Comparison of ENCODE assay signal across 10 cellular contexts in genomic region chrX:70479197-70479969, GRCh38. TPM values are rescaled to one million over a fixed set of nuclear protein-coding genes. Genes with fewer than 3 reads are reported as not detected.
DNase-seq lines count a peak whose midpoint lies in the region; ATAC-seq and TF ChIP-seq lines count a peak whose summit lies in the region.
"Had no signal": no experiment of that assay in that cellular context is flagged by ENCODE, and none has a peak within 500 bp of the region (broad histone marks: within the 10 kb centered on the region; RNA-seq: fewer than 3 reads in every experiment).

No MANE protein-coding gene starts in this region.

- peak overlapping the region; percentile 70 for H3K4me2 ChIP-seq in GM23338

- H3K4me1 Mint-ChIP-seq in GM23338 = peaks cover 79% of the 10 kb centered on the region

- peak overlapping the region; percentile 41; the same call in 1 of the 2 replicates for H3K4me3 ChIP-seq in GM23338
- no peak overlapping the region for H3K4me3 ChIP-seq in foreskin fibroblast (ENCODE audit: low read depth in 1 of 2, low read length in 2 of 2)

- H3K9me2 ChIP-seq in GM23338 (ENCODE audit: insufficient read depth) = no peaks in the 10 kb centered on the region

- peaks cover 69% of the 10 kb centered on the region for H3K79me2 ChIP-seq in GM23338 (replicated peaks; ENCODE audit: insufficient read depth)

- H3K4me3 Mint-ChIP-seq in GM23338 = no peak overlapping the region; the same call in 2 of the 3 replicates
- H3K4me3 Mint-ChIP-seq: activated CD8-positive, alpha-beta memory T cell treated with anti-CD3 and anti-CD28 coated beads, Interleukin-2, amount 10 ng/mL, durations not matched to agents 7 days and 5 days had no signal

- H3K27me3 Mint-ChIP-seq in GM23338 (ENCODE audit: insufficient read depth, low read depth, poor library complexity) = peaks cover 11% of the 10 kb centered on the region
- H3K27me3 Mint-ChIP-seq: activated CD8-positive, alpha-beta memory T cell treated with anti-CD3 and anti-CD28 coated beads, Interleukin-2, amount 10 ng/mL, durations not matched to agents 7 days and 5 days had no signal

- peaks cover 61% of the 10 kb centered on the region for H3K4me1 ChIP-seq in GM23338 (ENCODE audit: insufficient read depth)

- no peak overlapping the region for H3K27ac Mint-ChIP-seq in GM23338
- H3K27ac Mint-ChIP-seq: activated CD8-positive, alpha-beta memory T cell treated with anti-CD3 and anti-CD28 coated beads, Interleukin-2, amount 10 ng/mL, durations not matched to agents 7 days and 5 days had no signal

- no peaks in the 10 kb centered on the region for H3K27me3 ChIP-seq in GM23338 (ENCODE audit: insufficient read depth)

- DNase-seq in GM23338 (ENCODE audit: low spot score) (no peak), SW 1271 (lab: John Stamatoyannopoulos, UW) (peak; percentile 0 to 18), foreskin fibroblast (peak; percentile 41 to 72), renal cortical epithelial cell (ENCODE audit: low read depth) (peak; percentile 81), NCI-H1694 treated with DMSO at 0.1 percent for 48 hours (lab: John Stamatoyannopoulos, UW) (no peak), mucosa of gallbladder (ENCODE audit: low spot score) (no peak)
- no peak for DNase-seq in activated CD4-positive, CD25-positive, alpha-beta regulatory T cell (lab: John Stamatoyannopoulos, UW)
- DNase-seq: activated CD8-positive, alpha-beta memory T cell treated with anti-CD3 and anti-CD28 coated beads, Interleukin-2, amount 10 ng/mL, durations not matched to agents 7 days and 5 days; stimulated activated CD4-positive, alpha-beta T cell treated with anti-CD3 and anti-CD28 coated beads, Interleukin-2, amount 100 ng/mL, for 24 hours had no signal

- no peaks in the 10 kb centered on the region; the same call in 1 of the 2 replicates for H3F3A ChIP-seq in GM23338 (replicated peaks; ENCODE audit: low read depth)

- H3K36me3 Mint-ChIP-seq in GM23338 (ENCODE audit: low read depth) = peaks cover 32% of the 10 kb centered on the region

- H3K36me3 ChIP-seq in GM23338 (ENCODE audit: insufficient read depth) = 0 out of 2 replicates have a peak, but pooled peaks cover 7% of the 10 kb centered on the region

- H3K27ac ChIP-seq in GM23338 (ENCODE audit: low read depth) = no peak overlapping the region

- H2AFZ ChIP-seq in GM23338 = no peak overlapping the region

- H3K9me3 Mint-ChIP-seq in GM23338 = no peaks in the 10 kb centered on the region

- H4K20me1 ChIP-seq in GM23338 (replicated peaks; ENCODE audit: insufficient read depth) = peaks cover 12% of the 10 kb centered on the region

- no peak for ATAC-seq in GM23338
- no peak for ATAC-seq in GM21447 (IDR thresholded peaks at IDR 0.05; ENCODE audit: unreplicated experiment)
- ATAC-seq: activated CD8-positive, alpha-beta memory T cell treated with anti-CD3 and anti-CD28 coated beads, Interleukin-2, amount 10 ng/mL, durations not matched to agents 7 days and 5 days had no signal

- TF ChIP-seq CTCF in GM23338 (conservative IDR thresholded peaks at IDR 0.05; ENCODE audit: low read depth in 2 of 2) = no peak
- no peak for TF ChIP-seq CTCF in foreskin fibroblast (IDR thresholded peaks at IDR 0.05; ENCODE audit: low read depth, low read length)

TF ChIP-seq in GM23338, 12 proteins besides CTCF, POLR2A, EP300 and RAD21 (continues in another document):
- no peak for TF ChIP-seq ETS1 (IDR thresholded peaks at IDR 0.05)
- TF ChIP-seq, protein P1, sequence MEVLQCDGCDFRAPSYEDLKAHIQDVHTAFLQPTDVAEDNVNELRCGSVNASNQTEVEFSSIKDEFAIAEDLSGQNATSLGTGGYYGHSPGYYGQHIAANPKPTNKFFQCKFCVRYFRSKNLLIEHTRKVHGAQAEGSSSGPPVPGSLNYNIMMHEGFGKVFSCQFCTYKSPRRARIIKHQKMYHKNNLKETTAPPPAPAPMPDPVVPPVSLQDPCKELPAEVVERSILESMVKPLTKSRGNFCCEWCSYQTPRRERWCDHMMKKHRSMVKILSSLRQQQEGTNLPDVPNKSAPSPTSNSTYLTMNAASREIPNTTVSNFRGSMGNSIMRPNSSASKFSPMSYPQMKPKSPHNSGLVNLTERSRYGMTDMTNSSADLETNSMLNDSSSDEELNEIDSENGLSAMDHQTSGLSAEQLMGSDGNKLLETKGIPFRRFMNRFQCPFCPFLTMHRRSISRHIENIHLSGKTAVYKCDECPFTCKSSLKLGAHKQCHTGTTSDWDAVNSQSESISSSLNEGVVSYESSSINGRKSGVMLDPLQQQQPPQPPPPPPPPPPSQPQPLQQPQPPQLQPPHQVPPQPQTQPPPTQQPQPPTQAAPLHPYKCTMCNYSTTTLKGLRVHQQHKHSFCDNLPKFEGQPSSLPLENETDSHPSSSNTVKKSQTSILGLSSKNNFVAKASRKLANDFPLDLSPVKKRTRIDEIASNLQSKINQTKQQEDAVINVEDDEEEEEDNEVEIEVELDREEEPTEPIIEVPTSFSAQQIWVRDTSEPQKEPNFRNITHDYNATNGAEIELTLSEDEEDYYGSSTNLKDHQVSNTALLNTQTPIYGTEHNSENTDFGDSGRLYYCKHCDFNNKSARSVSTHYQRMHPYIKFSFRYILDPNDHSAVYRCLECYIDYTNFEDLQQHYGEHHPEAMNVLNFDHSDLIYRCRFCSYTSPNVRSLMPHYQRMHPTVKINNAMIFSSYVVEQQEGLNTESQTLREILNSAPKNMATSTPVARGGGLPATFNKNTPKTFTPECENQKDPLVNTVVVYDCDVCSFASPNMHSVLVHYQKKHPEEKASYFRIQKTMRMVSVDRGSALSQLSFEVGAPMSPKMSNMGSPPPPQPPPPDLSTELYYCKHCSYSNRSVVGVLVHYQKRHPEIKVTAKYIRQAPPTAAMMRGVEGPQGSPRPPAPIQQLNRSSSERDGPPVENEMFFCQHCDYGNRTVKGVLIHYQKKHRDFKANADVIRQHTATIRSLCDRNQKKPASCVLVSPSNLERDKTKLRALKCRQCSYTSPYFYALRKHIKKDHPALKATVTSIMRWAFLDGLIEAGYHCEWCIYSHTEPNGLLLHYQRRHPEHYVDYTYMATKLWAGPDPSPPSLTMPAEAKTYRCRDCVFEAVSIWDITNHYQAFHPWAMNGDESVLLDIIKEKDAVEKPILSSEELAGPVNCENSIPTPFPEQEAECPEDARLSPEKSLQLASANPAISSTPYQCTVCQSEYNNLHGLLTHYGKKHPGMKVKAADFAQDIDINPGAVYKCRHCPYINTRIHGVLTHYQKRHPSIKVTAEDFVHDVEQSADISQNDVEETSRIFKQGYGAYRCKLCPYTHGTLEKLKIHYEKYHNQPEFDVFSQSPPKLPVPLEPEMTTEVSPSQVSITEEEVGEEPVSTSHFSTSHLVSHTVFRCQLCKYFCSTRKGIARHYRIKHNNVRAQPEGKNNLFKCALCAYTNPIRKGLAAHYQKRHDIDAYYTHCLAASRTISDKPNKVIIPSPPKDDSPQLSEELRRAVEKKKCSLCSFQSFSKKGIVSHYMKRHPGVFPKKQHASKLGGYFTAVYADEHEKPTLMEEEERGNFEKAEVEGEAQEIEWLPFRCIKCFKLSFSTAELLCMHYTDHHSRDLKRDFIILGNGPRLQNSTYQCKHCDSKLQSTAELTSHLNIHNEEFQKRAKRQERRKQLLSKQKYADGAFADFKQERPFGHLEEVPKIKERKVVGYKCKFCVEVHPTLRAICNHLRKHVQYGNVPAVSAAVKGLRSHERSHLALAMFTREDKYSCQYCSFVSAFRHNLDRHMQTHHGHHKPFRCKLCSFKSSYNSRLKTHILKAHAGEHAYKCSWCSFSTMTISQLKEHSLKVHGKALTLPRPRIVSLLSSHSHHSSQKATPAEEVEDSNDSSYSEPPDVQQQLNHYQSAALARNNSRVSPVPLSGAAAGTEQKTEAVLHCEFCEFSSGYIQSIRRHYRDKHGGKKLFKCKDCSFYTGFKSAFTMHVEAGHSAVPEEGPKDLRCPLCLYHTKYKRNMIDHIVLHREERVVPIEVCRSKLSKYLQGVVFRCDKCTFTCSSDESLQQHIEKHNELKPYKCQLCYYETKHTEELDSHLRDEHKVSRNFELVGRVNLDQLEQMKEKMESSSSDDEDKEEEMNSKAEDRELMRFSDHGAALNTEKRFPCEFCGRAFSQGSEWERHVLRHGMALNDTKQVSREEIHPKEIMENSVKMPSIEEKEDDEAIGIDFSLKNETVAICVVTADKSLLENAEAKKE (CRISPR knock-in tag; IDR thresholded peaks at IDR 0.05) = no peak
- no peak for TF ChIP-seq JUNB (IDR thresholded peaks at IDR 0.05; ENCODE audit: unreplicated experiment)
- no peak for TF ChIP-seq EZH2phosphoT487 (IDR thresholded peaks at IDR 0.05; ENCODE audit: unreplicated experiment)
- TF ChIP-seq POLR2AphosphoS5 (IDR thresholded peaks at IDR 0.05; ENCODE audit: low read depth) = no peak
- no peak for TF ChIP-seq NANOG (IDR thresholded peaks at IDR 0.05; ENCODE audit: borderline replicate concordance)
- no peak for TF ChIP-seq ZNF331 (CRISPR knock-in tag; IDR thresholded peaks at IDR 0.05; ENCODE audit: low read depth)
- no peak for TF ChIP-seq ZNF114 (CRISPR knock-in tag; IDR thresholded peaks at IDR 0.05)
- no peak for TF ChIP-seq EZH2 (IDR thresholded peaks at IDR 0.05; ENCODE audit: low read depth, unreplicated experiment)

RNA-seq across cellular contexts. Expression of gene DLG3, which starts 34.7 kb away (rescaled TPM):
- total RNA-seq in GM23338 (2014; rRNA removed; shearing (Covaris generic)) = 54.2 and 61.8 TPM in 2 replicates
- 12.5 and 13.0 TPM in 2 replicates for polyA plus RNA-seq in GM23338 (2016; fragmentation: Nextera tagmentation; extraction: Ambion mirVana)
- total RNA-seq in renal cortical epithelial cell = 33.5 and 34.2 TPM in 2 replicates
- total RNA-seq in mucosa of gallbladder = 59.9 TPM

RNA-seq across cellular contexts. Expression of gene GDPD2, which starts 56.3 kb away (rescaled TPM):
- total RNA-seq in GM23338 (2014; rRNA removed; shearing (Covaris generic)) = 10.3 and 11.3 TPM in 2 replicates
- polyA plus RNA-seq in GM23338 (2016; fragmentation: Nextera tagmentation; extraction: Ambion mirVana) = 3.6 and 5.2 TPM in 2 replicates
- total RNA-seq in renal cortical epithelial cell (0.05 TPM in 1 of 2 replicates, not detected in the other), mucosa of gallbladder (0.32 TPM)

Comparison
In these comparisons a context has a peak if more than half of its experiments do, and no peak if none do; other contexts are left out.
1. DNase-seq: peak in SW 1271 (2 of 2), foreskin fibroblast (2 of 2) and renal cortical epithelial cell (single experiment); none in GM23338 (single experiment), NCI-H1694 treated with DMSO at 0.1 percent for 48 hours (single experiment), activated CD4-positive, CD25-positive, alpha-beta regulatory T cell (0 of 4) and mucosa of gallbladder (single experiment).